Comparison of ENCODE assay signal across 13 cellular contexts in the genomic region with DNA sequence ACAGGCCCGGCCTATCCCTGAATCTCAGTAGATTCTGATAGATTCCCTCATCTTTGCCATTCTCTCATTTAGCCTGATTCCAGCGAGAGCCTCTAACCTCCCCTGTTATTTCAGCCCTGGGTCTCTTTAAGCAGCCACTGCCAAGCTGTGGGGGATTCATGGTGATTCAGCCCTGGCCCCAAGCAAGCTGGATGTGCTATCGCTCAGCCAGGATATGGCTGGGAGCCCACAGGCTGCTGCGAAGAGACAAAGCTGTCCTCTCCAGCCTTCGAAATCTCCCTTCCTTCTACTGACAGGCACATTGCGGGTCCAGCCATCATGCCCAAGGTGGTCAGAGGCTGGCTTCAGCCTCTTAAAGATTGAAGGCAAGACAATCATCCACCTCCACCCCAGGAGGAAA.
A peak's percentile ranks its signal among the peaks of the same experiment; 100 is the strongest.
DNase-seq lines count a peak whose midpoint lies in the region; ATAC-seq and TF ChIP-seq lines count a peak whose summit lies in the region.
"Had no signal": no experiment of that assay in that cellular context is flagged by ENCODE, and none has a peak within 500 bp of the region (broad histone marks: within the 10 kb centered on the region; RNA-seq: fewer than 3 reads in every experiment).

No MANE protein-coding gene starts in this region.

- ATAC-seq in HG02678 (IDR thresholded peaks at IDR 0.05; ENCODE audit: unreplicated experiment), result no peak

- intact Hi-C loops in dorsolateral prefrontal cortex (cut with DNase I), result loop anchor here in 1 of 2 donors (10.0 kb wide), 1 partner anchor 160 kb away; no protein-coding TSS in a partner anchor

- H3K9ac ChIP-seq in mucosa of stomach (ENCODE audit: low read length), result peak overlapping the region; percentile 26

- peak; percentile 61 for DNase-seq in AG08395 (ENCODE audit: low spot score)
- peak; percentile 69 to 85 for DNase-seq in NCI-H446 (lab: John Stamatoyannopoulos, UW)
- DNase-seq in dorsolateral prefrontal cortex, result peak in 7 of 10 donors; percentile 31 to 77 (median 56)
- no peak for DNase-seq in activated CD8-positive, alpha-beta memory T cell treated with anti-CD3 and anti-CD28 coated beads for 24 hours
- DNase-seq in OCI-M2 (lab: John Stamatoyannopoulos, UW; ENCODE audit: unreplicated experiment), result no peak
- DNase-seq in T-helper 9 cell, result no peak
- DNase-seq: activated T-cell treated with anti-CD3 and anti-CD28 coated beads, Interleukin-2, amount 50 U/mL, for 48 hours; colonic mucosa; Kasumi-1 had no signal

- H3K4me1 ChIP-seq in mucosa of stomach (ENCODE audit: control insufficient read depth, insufficient read depth, low read length), result peaks cover 79% of the 10 kb centered on the region
- H3K4me1 ChIP-seq: uterus had no signal

- no peak for TF ChIP-seq CTCF in dorsolateral prefrontal cortex (IDR thresholded peaks at IDR 0.05 in 54 of 56, conservative IDR thresholded peaks at IDR 0.05 in 2 of 56; ENCODE audit: low read depth in 1 of 56, partially characterized antibody in 56 of 56)

- H3K36me3 ChIP-seq in mucosa of stomach (ENCODE audit: control insufficient read depth, insufficient read depth, low read length), result no peaks in the 10 kb centered on the region
- H3K36me3 ChIP-seq: colonic mucosa, neutrophil, uterus had no signal

- H3K27me3 ChIP-seq in dorsolateral prefrontal cortex (peaks cover 0 to 15% (median 0%) of the 10 kb centered on the region in 45 donors), mucosa of stomach (ENCODE audit: control insufficient read depth, insufficient read depth, low read length) (no peaks in the 10 kb centered on the region)
- H3K27me3 ChIP-seq: colonic mucosa, uterus had no signal

- H3K9me3 ChIP-seq in mucosa of stomach (ENCODE audit: control insufficient read depth, low read length), result no peaks in the 10 kb centered on the region
- H3K9me3 ChIP-seq: colonic mucosa, neutrophil, uterus had no signal

- H3K4me3 ChIP-seq in dorsolateral prefrontal cortex, result no peak overlapping the region
- no peak overlapping the region for H3K4me3 ChIP-seq in mucosa of stomach (ENCODE audit: low read length)
- H3K4me3 ChIP-seq: colonic mucosa, uterus had no signal

- peak overlapping the region in 58 of 59 donors; percentile 4 to 93 (median 75) for H3K27ac ChIP-seq in dorsolateral prefrontal cortex
- H3K27ac ChIP-seq: colonic mucosa, neutrophil, uterus had no signal

Comparison
In these comparisons a context has a peak if more than half of its experiments do, and no peak if none do; other contexts are left out.
1. DNase-seq: peak in AG08395 (single experiment), NCI-H446 (2 of 2) and dorsolateral prefrontal cortex (7 of 10); none in activated CD8-positive, alpha-beta memory T cell treated with anti-CD3 and anti-CD28 coated beads for 24 hours (single experiment), OCI-M2 (single experiment) and T-helper 9 cell (single experiment).